9 cellular contexts compared by ENCODE assay signal in the genomic region with DNA sequence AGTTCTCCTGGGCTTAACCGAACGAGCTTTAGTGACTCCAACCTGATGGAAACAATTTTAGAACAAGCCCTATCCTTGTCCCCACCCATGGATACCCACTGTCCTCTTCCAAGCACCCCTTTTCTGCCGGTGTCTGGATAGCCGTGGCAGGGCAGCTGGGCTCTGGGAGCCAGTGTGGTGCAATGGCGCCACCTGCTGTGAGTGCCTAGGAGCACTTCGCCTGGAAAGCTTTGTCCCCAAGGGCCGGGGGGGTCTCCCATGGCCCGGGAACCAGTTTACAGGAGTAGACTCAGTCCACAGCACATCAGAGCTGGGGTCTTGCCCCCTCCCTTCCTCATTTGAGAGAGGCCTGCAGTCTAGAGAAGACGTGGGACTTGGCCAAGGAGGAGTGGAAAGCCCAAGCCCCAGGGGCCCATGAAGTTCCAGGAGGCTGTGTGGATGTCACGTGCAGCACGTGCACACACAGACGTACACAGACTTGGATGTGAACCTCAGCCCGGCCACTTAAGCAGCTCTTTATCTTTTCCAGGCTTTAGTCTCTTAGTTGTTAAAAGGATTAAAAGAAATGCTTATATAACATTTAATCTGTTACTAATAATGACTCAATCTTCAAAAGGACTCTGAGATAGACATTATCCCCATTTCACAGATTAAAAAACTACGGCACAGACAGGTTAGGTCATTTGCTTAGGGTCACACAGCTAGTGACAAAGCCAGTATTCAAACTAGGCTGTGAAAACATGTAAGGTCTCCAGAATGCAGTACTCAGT. TPM values are rescaled to one million over a fixed set of nuclear protein-coding genes. Genes with fewer than 3 reads are reported as not detected.
DNase-seq lines count a peak whose midpoint lies in the region; ATAC-seq lines count a peak whose summit lies in the region.
"Had no signal": no experiment of that assay in that cellular context is flagged by ENCODE, and none has a peak within 500 bp of the region (broad histone marks: within the 10 kb centered on the region; RNA-seq: fewer than 3 reads in every experiment).

No MANE protein-coding gene starts in this region.

- peak; percentile 19 to 28 for DNase-seq in AML-193 (lab: John Stamatoyannopoulos, UW)
- peak; percentile 40 for DNase-seq in H4 (ENCODE audit: low spot score)
- peak; percentile 63 for DNase-seq in OCI-M1 (lab: John Stamatoyannopoulos, UW)
- DNase-seq in head of caudate nucleus: peak; percentile 43 to 88 (median 76)
- DNase-seq in posterior cingulate gyrus: peak; percentile 65 to 96 (median 77)
- DNase-seq in GF-D8 (lab: John Stamatoyannopoulos, UW): no peak

- no peak overlapping the region for H3K4me3 Mint-ChIP-seq in activated naive CD8-positive, alpha-beta T cell

- no peaks in the 10 kb centered on the region for H3K9me3 Mint-ChIP-seq in activated naive CD8-positive, alpha-beta T cell (ENCODE audit: low read depth)

- H3K4me1 Mint-ChIP-seq in activated naive CD8-positive, alpha-beta T cell (ENCODE audit: low read depth): peaks cover 19% of the 10 kb centered on the region

- ATAC-seq in HG03520 (IDR thresholded peaks at IDR 0.05; ENCODE audit: unreplicated experiment): no peak

- no peaks in the 10 kb centered on the region for H3K27me3 Mint-ChIP-seq in activated naive CD8-positive, alpha-beta T cell

- intact Hi-C loops in head of caudate nucleus (cut with DNase I): loop anchor here (2.0 kb wide), 2 partner anchors 42 to 220 kb away; no protein-coding TSS in a partner anchor
- intact Hi-C loops in posterior cingulate gyrus (cut with DNase I): loop anchor here (2.0 kb wide), 2 partner anchors 40 to 220 kb away; partner anchors contain the start of gene CDH22

- peak overlapping the region; percentile 16 for H3K27ac Mint-ChIP-seq in activated naive CD8-positive, alpha-beta T cell

- no peaks in the 10 kb centered on the region for H3K36me3 Mint-ChIP-seq in activated naive CD8-positive, alpha-beta T cell

RNA-seq across cellular contexts. Expression of gene CDH22, which starts 40.9 kb away (rescaled TPM):
- total RNA-seq in H4 (2014; rRNA removed; shearing (Covaris generic)): not detected in 2 replicates
- total RNA-seq: renal cortical epithelial cell had no signal

RNA-seq across cellular contexts. Expression of gene ELMO2, which starts 57.3 kb away (rescaled TPM):
- total RNA-seq in H4 (2014; rRNA removed; shearing (Covaris generic)): 35.6 and 43.7 TPM in 2 replicates
